11 cellular contexts compared by ENCODE assay signal in the genomic region with DNA sequence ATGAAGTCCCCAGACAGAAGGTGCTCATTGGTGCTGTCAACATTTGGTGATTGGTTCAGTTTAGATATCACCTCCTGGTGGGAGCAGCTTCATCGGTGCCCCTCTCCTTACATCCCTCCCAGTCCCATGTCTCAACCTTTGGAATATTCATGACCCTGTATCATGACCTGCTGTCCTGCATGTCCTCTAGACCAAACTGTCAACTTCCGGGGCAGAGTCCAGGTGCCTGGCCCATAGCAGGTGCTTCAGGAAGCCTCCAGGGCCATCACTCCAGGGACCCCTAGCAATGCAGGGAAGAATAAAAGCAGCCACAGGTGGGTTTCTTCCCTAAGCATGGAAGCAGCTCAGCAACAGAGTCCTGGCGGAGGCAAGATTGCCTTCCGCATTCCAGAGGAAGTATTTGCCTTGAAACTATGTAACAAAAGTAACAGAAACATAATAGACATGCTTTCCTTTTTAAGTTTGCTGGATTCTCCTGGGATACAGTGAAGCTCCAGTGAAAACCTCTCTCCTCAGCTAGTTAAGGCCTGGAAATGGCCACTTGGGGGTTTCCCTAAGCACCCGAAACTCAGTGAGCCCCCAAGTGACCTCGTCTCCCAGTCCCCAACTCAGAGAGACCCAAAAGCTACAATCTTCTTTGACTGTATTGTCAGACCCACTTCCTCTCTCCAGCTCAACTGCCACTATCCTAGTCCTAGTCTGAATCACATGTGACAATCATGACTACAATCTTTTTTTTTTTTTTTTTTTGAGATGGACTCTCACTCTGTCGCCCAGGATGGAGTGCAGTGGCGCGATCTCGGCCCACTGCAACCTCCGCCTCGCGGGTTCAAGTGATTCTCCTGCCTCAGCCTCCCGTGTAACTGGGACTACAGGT. TPM values are rescaled to one million over a fixed set of nuclear protein-coding genes. Genes with fewer than 3 reads are reported as not detected.
DNase-seq lines count a peak whose midpoint lies in the region; ATAC-seq and TF ChIP-seq lines count a peak whose summit lies in the region.
"Had no signal": no experiment of that assay in that cellular context is flagged by ENCODE, and none has a peak within 500 bp of the region (broad histone marks: within the 10 kb centered on the region; RNA-seq: fewer than 3 reads in every experiment).

No MANE protein-coding gene starts in this region.

- TF ChIP-seq CTCF in Caco-2 (IDR thresholded peaks at IDR 0.05; ENCODE audit: insufficient read depth in 1 of 2, low read depth in 1 of 2, low read length in 1 of 2, severe bottlenecking in 1 of 2, unreplicated experiment in 1 of 2) (no peak), neural crest cell (conservative IDR thresholded peaks at IDR 0.05) (no peak), mucosa of descending colon (IDR thresholded peaks at IDR 0.05) (no peak)

- H3K36me3 Mint-ChIP-seq in Caco-2 (ENCODE audit: insufficient read depth, unreplicated experiment): peaks cover 11% of the 10 kb centered on the region
- H3K36me3 Mint-ChIP-seq in IgD-negative memory B cell: no peaks in the 10 kb centered on the region
- peaks cover 9% of the 10 kb centered on the region for H3K36me3 Mint-ChIP-seq in activated T-helper 2 cell treated with anti-CD3 and anti-CD28 coated beads, Interferon-gamma antibody, Interleukin-2, Interleukin-4, amounts not matched to agents 10 μg/mL and 5 μg/mL and 100 μg/mL, durations not matched to agents 14 hours and 24 hours and 36 hours (ENCODE audit: low read depth)
- peaks cover 10% of the 10 kb centered on the region for H3K36me3 Mint-ChIP-seq in neural crest cell (ENCODE audit: low read depth)
- H3K36me3 Mint-ChIP-seq: immature natural killer cell had no signal

- CTCF ChIA-PET in Caco-2 (lab: Charles Lee): interaction anchor here (0.6 kb wide), 1 partner anchor 110 kb away, joined by 4 read pairs; no protein-coding TSS in a partner anchor

- DNase-seq in Caco-2 (no peak), neural crest cell (ENCODE audit: low read depth, low spot score) (no peak), NCI-H2196 treated with DMSO at 0.1 percent for 48 hours (lab: John Stamatoyannopoulos, UW; ENCODE audit: unreplicated experiment) (no peak), putamen (ENCODE audit: low spot score) (no peak), mucosa of descending colon (no peak)
- DNase-seq in activated T-helper 2 cell treated with anti-CD3 and anti-CD28 coated beads, Interferon-gamma antibody, Interleukin-2, Interleukin-4, amounts not matched to agents 10 μg/mL and 5 μg/mL and 100 μg/mL, durations not matched to agents 14 hours and 24 hours and 36 hours (ENCODE audit: low spot score): no peak
- DNase-seq: immature natural killer cell, Karpas-422, NCI-H2081 had no signal

- intact Hi-C loops in Caco-2 (cut with micrococcal nuclease; ENCODE audit: unreplicated experiment) (no loop called here), mucosa of descending colon (cut with DNase I, micrococcal nuclease) (no loop called here)
- intact Hi-C loops in activated T-helper 2 cell treated with anti-CD3 and anti-CD28 coated beads, Interferon-gamma antibody, Interleukin-2, Interleukin-4, amounts not matched to agents 10 μg/mL and 5 μg/mL and 100 μg/mL, durations not matched to agents 14 hours and 24 hours and 36 hours (cut with micrococcal nuclease): no loop called here

- no TSS peak for BruUV-seq in Caco-2 (replicated peaks; lab: Mats Ljungman, UMichigan)

- no peaks in the 10 kb centered on the region for H3K27me3 ChIP-seq in Caco-2 (replicated peaks; ENCODE audit: control insufficient read depth, insufficient read depth, low read length)

- H3K4me1 Mint-ChIP-seq in Caco-2 (ENCODE audit: low read depth, unreplicated experiment) (peaks cover 14% of the 10 kb centered on the region), IgD-negative memory B cell (peaks cover 7 to 16% (median 14%) of the 10 kb centered on the region in 3 donors), neural crest cell (peaks cover 28% of the 10 kb centered on the region)
- H3K4me1 Mint-ChIP-seq in activated T-helper 2 cell treated with anti-CD3 and anti-CD28 coated beads, Interferon-gamma antibody, Interleukin-2, Interleukin-4, amounts not matched to agents 10 μg/mL and 5 μg/mL and 100 μg/mL, durations not matched to agents 14 hours and 24 hours and 36 hours (ENCODE audit: low read depth): peaks cover 19% of the 10 kb centered on the region

- ATAC-seq in mucosa of descending colon: no peak
- ATAC-seq: sciatic nerve had no signal

- peaks cover 10% of the 10 kb centered on the region; the same call in 1 of the 2 replicates for H3K4me1 ChIP-seq in Caco-2
- no peaks in the 10 kb centered on the region for H3K4me1 ChIP-seq in mucosa of descending colon (ENCODE audit: low read depth)

- H3K4me3 Mint-ChIP-seq in Caco-2 (ENCODE audit: unreplicated experiment): peak overlapping the region; percentile 82
- H3K4me3 Mint-ChIP-seq in IgD-negative memory B cell: peak overlapping the region in 3 of 4 donors; percentile 21 to 33 (median 23)
- H3K4me3 Mint-ChIP-seq in activated T-helper 2 cell treated with anti-CD3 and anti-CD28 coated beads, Interferon-gamma antibody, Interleukin-2, Interleukin-4, amounts not matched to agents 10 μg/mL and 5 μg/mL and 100 μg/mL, durations not matched to agents 14 hours and 24 hours and 36 hours (ENCODE audit: low read depth): peak overlapping the region; percentile 13
- H3K4me3 Mint-ChIP-seq in neural crest cell: peak overlapping the region; percentile 64

- H3K27ac Mint-ChIP-seq in Caco-2 (ENCODE audit: unreplicated experiment) (no peak overlapping the region), IgD-negative memory B cell (no peak overlapping the region), neural crest cell (ENCODE audit: unreplicated experiment) (no peak overlapping the region)
- no peak overlapping the region for H3K27ac Mint-ChIP-seq in activated T-helper 2 cell treated with anti-CD3 and anti-CD28 coated beads, Interferon-gamma antibody, Interleukin-2, Interleukin-4, amounts not matched to agents 10 μg/mL and 5 μg/mL and 100 μg/mL, durations not matched to agents 14 hours and 24 hours and 36 hours

- H3K36me3 ChIP-seq in Caco-2 (ENCODE audit: control insufficient read depth, insufficient read depth, low read length) (no peaks in the 10 kb centered on the region), mucosa of descending colon (ENCODE audit: low read depth) (no peaks in the 10 kb centered on the region)

- no peaks in the 10 kb centered on the region for H3K9me3 ChIP-seq in Caco-2
- H3K9me3 ChIP-seq in mucosa of descending colon: no peaks in the 10 kb centered on the region

- no peaks in the 10 kb centered on the region for H3K27me3 Mint-ChIP-seq in Caco-2 (ENCODE audit: insufficient read depth, unreplicated experiment)
- H3K27me3 Mint-ChIP-seq in IgD-negative memory B cell: no peaks in the 10 kb centered on the region
- H3K27me3 Mint-ChIP-seq in activated T-helper 2 cell treated with anti-CD3 and anti-CD28 coated beads, Interferon-gamma antibody, Interleukin-2, Interleukin-4, amounts not matched to agents 10 μg/mL and 5 μg/mL and 100 μg/mL, durations not matched to agents 14 hours and 24 hours and 36 hours (ENCODE audit: low read depth): no peaks in the 10 kb centered on the region
- H3K27me3 Mint-ChIP-seq in neural crest cell (ENCODE audit: low read depth): no peaks in the 10 kb centered on the region

- no peaks in the 10 kb centered on the region for H3K9me3 Mint-ChIP-seq in Caco-2 (ENCODE audit: unreplicated experiment)
- H3K9me3 Mint-ChIP-seq in IgD-negative memory B cell: peaks cover 0 to 2% (median 0%) of the 10 kb centered on the region in 3 donors
- H3K9me3 Mint-ChIP-seq in activated T-helper 2 cell treated with anti-CD3 and anti-CD28 coated beads, Interferon-gamma antibody, Interleukin-2, Interleukin-4, amounts not matched to agents 10 μg/mL and 5 μg/mL and 100 μg/mL, durations not matched to agents 14 hours and 24 hours and 36 hours: no peaks in the 10 kb centered on the region
- no peaks in the 10 kb centered on the region for H3K9me3 Mint-ChIP-seq in neural crest cell
- H3K9me3 Mint-ChIP-seq: immature natural killer cell had no signal

- POLR2A ChIA-PET in Caco-2 (lab: Charles Lee): no interaction called here

- no peak overlapping the region for H3K4me3 ChIP-seq in Caco-2 (ENCODE audit: low read depth, low read length)
- no peak overlapping the region for H3K4me3 ChIP-seq in mucosa of descending colon

RNA-seq across cellular contexts. Expression of a gene that starts 1.3 kb away (rescaled TPM):
- 107 and 112 TPM in 2 replicates for total RNA-seq in Caco-2 (2022)
- 93.9 TPM for polyA plus RNA-seq in IgD-negative memory B cell
- 47.4 and 48.9 TPM in 2 replicates for total RNA-seq in activated T-helper 2 cell treated with anti-CD3 and anti-CD28 coated beads, Interferon-gamma antibody, Interleukin-2, Interleukin-4, amounts not matched to agents 10 μg/mL and 5 μg/mL and 100 μg/mL, durations not matched to agents 14 hours and 24 hours and 36 hours
- 78.2 and 79.8 TPM in 2 replicates for total RNA-seq in neural crest cell
- total RNA-seq in mucosa of descending colon: 10 to 100 TPM; 78.1 to 95.8 (median 95.2) TPM

RNA-seq across cellular contexts. Expression of a gene that starts 9.8 kb away (rescaled TPM):
- total RNA-seq in Caco-2 (2022): 68.7 and 69.5 TPM in 2 replicates
- 38.1 TPM for polyA plus RNA-seq in IgD-negative memory B cell
- 115 and 117 TPM in 2 replicates for total RNA-seq in activated T-helper 2 cell treated with anti-CD3 and anti-CD28 coated beads, Interferon-gamma antibody, Interleukin-2, Interleukin-4, amounts not matched to agents 10 μg/mL and 5 μg/mL and 100 μg/mL, durations not matched to agents 14 hours and 24 hours and 36 hours
- total RNA-seq in neural crest cell: 206 and 210 TPM in 2 replicates
- total RNA-seq in mucosa of descending colon: 100 to 1,000 TPM in 1 of 3 donors, 10 to 100 TPM in 2; 67.1 to 117 (median 68.1) TPM

RNA-seq across cellular contexts. Expression of a gene that starts 15.8 kb away (rescaled TPM):
- total RNA-seq in Caco-2 (2022) (30.2 and 34.0 TPM in 2 replicates), neural crest cell (45.7 and 47.1 TPM in 2 replicates), mucosa of descending colon (10 to 100 TPM; 38.2 to 44.7 (median 43.2) TPM)
- 51.3 TPM for polyA plus RNA-seq in IgD-negative memory B cell
- 77.3 TPM in 2 replicates for total RNA-seq in activated T-helper 2 cell treated with anti-CD3 and anti-CD28 coated beads, Interferon-gamma antibody, Interleukin-2, Interleukin-4, amounts not matched to agents 10 μg/mL and 5 μg/mL and 100 μg/mL, durations not matched to agents 14 hours and 24 hours and 36 hours

RNA-seq across cellular contexts. Expression of a gene that starts 16.8 kb away (rescaled TPM):
- 75.9 and 82.3 TPM in 2 replicates for total RNA-seq in Caco-2 (2022)
- polyA plus RNA-seq in IgD-negative memory B cell: 31.3 TPM
- 79.6 and 84.1 TPM in 2 replicates for total RNA-seq in activated T-helper 2 cell treated with anti-CD3 and anti-CD28 coated beads, Interferon-gamma antibody, Interleukin-2, Interleukin-4, amounts not matched to agents 10 μg/mL and 5 μg/mL and 100 μg/mL, durations not matched to agents 14 hours and 24 hours and 36 hours
- total RNA-seq in neural crest cell: 68.8 and 69.0 TPM in 2 replicates
- total RNA-seq in mucosa of descending colon: 10 to 100 TPM; 46.2 to 65.1 (median 50.5) TPM

RNA-seq across cellular contexts. Expression of a gene that starts 18.1 kb away (rescaled TPM):
- 8.8 and 9.7 TPM in 2 replicates for total RNA-seq in Caco-2 (2022)
- polyA plus RNA-seq in IgD-negative memory B cell: 29.4 TPM
- 18.1 TPM in 2 replicates for total RNA-seq in activated T-helper 2 cell treated with anti-CD3 and anti-CD28 coated beads, Interferon-gamma antibody, Interleukin-2, Interleukin-4, amounts not matched to agents 10 μg/mL and 5 μg/mL and 100 μg/mL, durations not matched to agents 14 hours and 24 hours and 36 hours
- total RNA-seq in neural crest cell: 9.3 and 11.5 TPM in 2 replicates
- 10 to 100 TPM; 18.1 to 30.8 (median 25.6) TPM for total RNA-seq in mucosa of descending colon

Comparison
In these comparisons a context has a peak if more than half of its experiments do, and no peak if none do; other contexts are left out.
1. H3K4me3 Mint-ChIP-seq: peak in every context shown above with its lines; median percentile 82 in Caco-2; 64 in neural crest cell; 23 in IgD-negative memory B cell; 13 in activated T-helper 2 cell treated with anti-CD3 and anti-CD28 coated beads, Interferon-gamma antibody, Interleukin-2, Interleukin-4, amounts not matched to agents 10 μg/mL and 5 μg/mL and 100 μg/mL, durations not matched to agents 14 hours and 24 hours and 36 hours.